ENCODE assay signal across 1 cellular context in genomic region chr18:10368456-10369453, GRCh38.
TF ChIP-seq lines count a peak whose summit lies in the region.

No MANE protein-coding gene starts in this region.

TF ChIP-seq in GM23338, 12 proteins besides CTCF, POLR2A, EP300 and RAD21 (continued from another document):
- no peak for TF ChIP-seq REST (IDR thresholded peaks at IDR 0.05; ENCODE audit: unreplicated experiment)
- TF ChIP-seq POLR2AphosphoS5 (IDR thresholded peaks at IDR 0.05; ENCODE audit: low read depth), result no peak
- TF ChIP-seq ZNF114 (CRISPR knock-in tag; IDR thresholded peaks at IDR 0.05), result no peak
- no peak for TF ChIP-seq JUNB (IDR thresholded peaks at IDR 0.05; ENCODE audit: unreplicated experiment)
- TF ChIP-seq CREB1 (CRISPR knock-in tag; IDR thresholded peaks at IDR 0.05; ENCODE audit: low read depth), result no peak
- no peak for TF ChIP-seq EZH2phosphoT487 (IDR thresholded peaks at IDR 0.05; ENCODE audit: unreplicated experiment)
- no peak for TF ChIP-seq ZNF331 (CRISPR knock-in tag; IDR thresholded peaks at IDR 0.05; ENCODE audit: low read depth)
